In genomic region chr6:168888786-168889345, GRCh38 we compare ENCODE assay signal across 16 cellular contexts.
DNase-seq lines count a peak whose midpoint lies in the region; ATAC-seq and TF ChIP-seq lines count a peak whose summit lies in the region.
"Had no signal": no experiment of that assay in that cellular context is flagged by ENCODE, and none has a peak within 500 bp of the region (broad histone marks: within the 10 kb centered on the region; RNA-seq: fewer than 3 reads in every experiment).

No MANE protein-coding gene starts in this region.

- H4K91ac ChIP-seq in H9 (ENCODE audit: insufficient read length, low read depth, low read length), result no peak overlapping the region

- H3K56ac ChIP-seq in H9 (ENCODE audit: insufficient read length, low read depth, low read length), result no peak overlapping the region

- H3K4me2 ChIP-seq in H9 (ENCODE audit: insufficient read depth, insufficient read length, low read length), result no peak overlapping the region
- no peak overlapping the region for H3K4me2 ChIP-seq in smooth muscle cell
- H3K4me2 ChIP-seq: BLaER1 had no signal

- H2BK120ac ChIP-seq in H9 (ENCODE audit: low read depth, low read length, poor library complexity, severe bottlenecking), result no peak overlapping the region

- no peak overlapping the region for H3K23ac ChIP-seq in H9 (ENCODE audit: insufficient read length, low read depth, low read length)

- H3K4me3 Mint-ChIP-seq in H9, result no peak overlapping the region
- H3K4me3 Mint-ChIP-seq: CD14-positive monocyte; CD4-positive, alpha-beta memory T cell had no signal

- no peak overlapping the region for H3K27ac ChIP-seq in H9 (ENCODE audit: insufficient read length, low read depth, low read length)
- peak overlapping the region; percentile 37 for H3K27ac ChIP-seq in stomach smooth muscle (ENCODE audit: low read length)
- no peak overlapping the region for H3K27ac ChIP-seq in smooth muscle cell (ENCODE audit: low read depth)
- H3K27ac ChIP-seq: BLaER1 had no signal

- H3K9ac ChIP-seq in H9 (ENCODE audit: extremely low read depth, insufficient read length, low read length), result no peak overlapping the region
- no peak overlapping the region for H3K9ac ChIP-seq in stomach smooth muscle (ENCODE audit: low read length in 2 of 2)
- H3K9ac ChIP-seq in smooth muscle cell (ENCODE audit: low read depth), result no peak overlapping the region
- H3K9ac ChIP-seq: BLaER1 had no signal

- no peak overlapping the region for H2BK12ac ChIP-seq in H9 (ENCODE audit: insufficient read length, low read depth, low read length)

- H2AFZ ChIP-seq in H9 (ENCODE audit: low read length), result no peak overlapping the region
- no peak overlapping the region for H2AFZ ChIP-seq in smooth muscle cell (ENCODE audit: low read depth)

- H3K14ac ChIP-seq in H9 (ENCODE audit: insufficient read depth, low read length), result no peak overlapping the region

- H3T11ph ChIP-seq in H9 (ENCODE audit: low read length), result no peak overlapping the region

- no peak overlapping the region for H3K4me3 ChIP-seq in stomach smooth muscle (ENCODE audit: low read length in 2 of 2)
- no peak overlapping the region for H3K4me3 ChIP-seq in smooth muscle cell
- H3K4me3 ChIP-seq: BLaER1 had no signal

- H3K9me3 ChIP-seq in H9 (ENCODE audit: control insufficient read depth, low read depth, low read length) (no peaks in the 10 kb centered on the region), stomach smooth muscle (ENCODE audit: control insufficient read depth in 2 of 2, low read length in 2 of 2) (no peaks in the 10 kb centered on the region), smooth muscle cell (replicated peaks; ENCODE audit: low read depth) (no peaks in the 10 kb centered on the region)
- H3K9me3 ChIP-seq: BLaER1 had no signal

- H3K79me2 ChIP-seq in H9 (ENCODE audit: insufficient read depth, low read length) (no peaks in the 10 kb centered on the region), smooth muscle cell (ENCODE audit: low read depth) (no peaks in the 10 kb centered on the region)

- no peak overlapping the region for H4K5ac ChIP-seq in H9 (ENCODE audit: insufficient read length, low read depth, low read length)

- H2BK15ac ChIP-seq in H9 (ENCODE audit: low read depth, low read length), result no peak overlapping the region

- peaks cover 0 to 5% of the 10 kb centered on the region in 2 experiments; a peak in 2 of 5 replicates for H3K9me3 Mint-ChIP-seq in H9
- H3K9me3 Mint-ChIP-seq: CD14-positive monocyte; CD4-positive, alpha-beta memory T cell had no signal

- TF ChIP-seq CTCF in H9 (conservative IDR thresholded peaks at IDR 0.05) (0 out of 3 replicates have a peak, but pooled peaks have one; percentile 10), smooth muscle cell (IDR thresholded peaks at IDR 0.05; ENCODE audit: borderline replicate concordance, insufficient read depth, poor library complexity, severe bottlenecking) (no peak)

- intact Hi-C loops in sciatic nerve (cut with DNase I), result loop anchor here (5.0 kb wide), 1 partner anchor 517 kb away; no protein-coding TSS in a partner anchor

- no peak overlapping the region for H3K18ac ChIP-seq in H9 (ENCODE audit: insufficient read length, low read depth, low read length)

- H3K36me3 ChIP-seq in stomach smooth muscle (ENCODE audit: control insufficient read depth in 2 of 2, insufficient read depth in 2 of 2, low read length in 2 of 2) (no peaks in the 10 kb centered on the region), smooth muscle cell (ENCODE audit: low read depth) (no peaks in the 10 kb centered on the region)
- H3K36me3 ChIP-seq: BLaER1 had no signal

- H3K4ac ChIP-seq in H9 (ENCODE audit: low read depth, low read length), result no peak overlapping the region

- H3F3A ChIP-seq in smooth muscle cell (ENCODE audit: low read depth), result no peaks in the 10 kb centered on the region

- H4K8ac ChIP-seq in H9 (replicated peaks; ENCODE audit: insufficient read length, low read depth, low read length), result no peak overlapping the region

- 0 out of 7 replicates have a peak, but pooled peaks cover 0 to 2% (median 0%) of the 10 kb centered on the region in 3 experiments for H3K36me3 Mint-ChIP-seq in H9 (ENCODE audit: insufficient read depth in 1 of 3, low read depth in 3 of 3)
- H3K36me3 Mint-ChIP-seq: CD14-positive monocyte; CD4-positive, alpha-beta memory T cell had no signal

- no peak overlapping the region for H2AK5ac ChIP-seq in H9 (ENCODE audit: insufficient read length, low read length)

- ATAC-seq in sciatic nerve, result no peak

- no peaks in the 10 kb centered on the region for H3K79me1 ChIP-seq in H9 (ENCODE audit: insufficient read depth, low read depth, low read length, poor library complexity, severe bottlenecking)

- WGBS in H9 (ENCODE audit: extremely low coverage, insufficient read length, low lambda C conversion rate), result no CpG with 5 or more reads among the region's 18 CpGs
- WGBS in smooth muscle cell (ENCODE audit: low lambda C conversion rate), result 92% methylated on average over 18 of the region's 18 CpGs

- H2BK20ac ChIP-seq in H9 (ENCODE audit: low read depth, low read length, poor library complexity, severe bottlenecking), result no peak overlapping the region

- no peak overlapping the region; a peak in 1 of 7 replicates for H3K27ac Mint-ChIP-seq in H9

- no peak for DNase-seq in H9
- DNase-seq in islet precursor cell, result peak; percentile 32
- DNase-seq in myocyte (ENCODE audit: low read depth), result peak; percentile 56
- DNase-seq in sciatic nerve (ENCODE audit: low spot score), result no peak
- DNase-seq in RPMI8226, result no peak
- no peak for DNase-seq in smooth muscle cell (lab: John Stamatoyannopoulos, UW; ENCODE audit: unreplicated experiment)
- DNase-seq: 8988T; CD4-positive, alpha-beta memory T cell; DMS153; DMS79; GF-D8; GOT3; H7 had no signal

- H3K4me1 ChIP-seq in H9 (ENCODE audit: insufficient read depth, low read length), result no peaks in the 10 kb centered on the region
- peaks cover 28% of the 10 kb centered on the region for H3K4me1 ChIP-seq in stomach smooth muscle (ENCODE audit: control insufficient read depth, insufficient read depth, low read length)
- no peaks in the 10 kb centered on the region for H3K4me1 ChIP-seq in smooth muscle cell (ENCODE audit: low read depth)

- H3K23me2 ChIP-seq in H9 (ENCODE audit: insufficient read length, low read depth, low read length, poor library complexity, severe bottlenecking), result no peaks in the 10 kb centered on the region

- peaks cover 7% of the 10 kb centered on the region for H3K27me3 Mint-ChIP-seq in H9 (ENCODE audit: low read depth)
- H3K27me3 Mint-ChIP-seq: CD4-positive, alpha-beta memory T cell had no signal

- H4K20me1 ChIP-seq in H9 (ENCODE audit: control insufficient read depth, insufficient read depth, insufficient read length) (no peaks in the 10 kb centered on the region), smooth muscle cell (ENCODE audit: low read depth) (no peaks in the 10 kb centered on the region)
- H4K20me1 ChIP-seq: BLaER1 had no signal

- peaks cover 5 to 8% of the 10 kb centered on the region in 2 experiments for H3K4me1 Mint-ChIP-seq in H9

- H2BK5ac ChIP-seq in H9 (ENCODE audit: insufficient read length, low read length), result no peak overlapping the region

- H3K27me3 ChIP-seq in H9 (ENCODE audit: insufficient read depth, low read length) (no peaks in the 10 kb centered on the region; the same call in 1 of the 2 replicates), stomach smooth muscle (ENCODE audit: control insufficient read depth in 1 of 2, insufficient read depth in 2 of 2, low read length in 2 of 2) (no peaks in the 10 kb centered on the region), smooth muscle cell (ENCODE audit: low read depth) (peaks cover 10% of the 10 kb centered on the region)
- H3K27me3 ChIP-seq: BLaER1 had no signal

Comparison
In these comparisons a context has a peak if more than half of its experiments do, and no peak if none do; other contexts are left out.
1. DNase-seq: peak in islet precursor cell (single experiment) and myocyte (single experiment); none in H9 (single experiment), sciatic nerve (single experiment), RPMI8226 (single experiment) and smooth muscle cell (single experiment).